In genomic region chr1:20662110-20662475, GRCh38 we compare ENCODE assay signal across 8 cellular contexts. TPM values are rescaled to one million over a fixed set of nuclear protein-coding genes. Genes with fewer than 3 reads are reported as not detected.
A peak's percentile ranks its signal among the peaks of the same experiment; 100 is the strongest.
DNase-seq lines count a peak whose midpoint lies in the region; ATAC-seq and TF ChIP-seq lines count a peak whose summit lies in the region.

No MANE protein-coding gene starts in this region.

- TF ChIP-seq CTCF in kidney epithelial cell (IDR thresholded peaks at IDR 0.05; ENCODE audit: insufficient read depth, low read length, poor library complexity, severe bottlenecking) (no peak), thoracic aorta (IDR thresholded peaks at IDR 0.05) (no peak)

- H3K4me1 Mint-ChIP-seq in activated CD4-positive, alpha-beta T cell treated with anti-CD3 and anti-CD28 coated beads for 36 hours: peaks cover 38% of the 10 kb centered on the region
- peaks cover 50% of the 10 kb centered on the region for H3K4me1 Mint-ChIP-seq in activated naive CD8-positive, alpha-beta T cell (ENCODE audit: low read depth)

- intact Hi-C loops in activated CD4-positive, alpha-beta T cell treated with anti-CD3 and anti-CD28 coated beads for 36 hours (cut with DNase I, micrococcal nuclease): loop anchor here in 1 of 2 experiments (5.0 kb wide), 1 partner anchor 780 kb away; the partner anchor contains the start of gene OTUD3

- H3K36me3 ChIP-seq in kidney epithelial cell (ENCODE audit: control insufficient read depth, insufficient read depth, low read length) (no peaks in the 10 kb centered on the region), thoracic aorta (no peaks in the 10 kb centered on the region)

- no peaks in the 10 kb centered on the region for H3K9me3 ChIP-seq in thoracic aorta

- peak overlapping the region; percentile 77 to 85 for H3K27ac ChIP-seq in thoracic aorta

- H3K36me3 Mint-ChIP-seq in activated CD4-positive, alpha-beta T cell treated with anti-CD3 and anti-CD28 coated beads for 36 hours (ENCODE audit: low read depth): peaks cover 23% of the 10 kb centered on the region
- H3K36me3 Mint-ChIP-seq in activated naive CD8-positive, alpha-beta T cell: peaks cover 1% of the 10 kb centered on the region

- POLR2A ChIA-PET in activated CD4-positive, alpha-beta T cell treated with anti-CD3 and anti-CD28 coated beads for 36 hours (lab: Charles Lee): interaction anchor here (0.6 to 0.9 kb wide), 2 partner anchors 125 to 676 kb away, joined by 3 to 4 read pairs; partner anchors contain the start of gene HP1BP3

- H3K4me1 ChIP-seq in thoracic aorta (ENCODE audit: control insufficient read depth in 1 of 2, low read depth in 2 of 2): peaks cover 7 to 35% of the 10 kb centered on the region in 2 donors

- H3K4me3 Mint-ChIP-seq in activated CD4-positive, alpha-beta T cell treated with anti-CD3 and anti-CD28 coated beads for 36 hours: peak overlapping the region; percentile 91
- peak overlapping the region; percentile 99 for H3K4me3 Mint-ChIP-seq in activated naive CD8-positive, alpha-beta T cell

- no peaks in the 10 kb centered on the region for H3K27me3 Mint-ChIP-seq in activated CD4-positive, alpha-beta T cell treated with anti-CD3 and anti-CD28 coated beads for 36 hours
- H3K27me3 Mint-ChIP-seq in activated naive CD8-positive, alpha-beta T cell: no peaks in the 10 kb centered on the region

- H3K27me3 ChIP-seq in kidney epithelial cell (ENCODE audit: control insufficient read depth, insufficient read depth, low read length) (no peaks in the 10 kb centered on the region), thoracic aorta (replicated peaks; ENCODE audit: insufficient read depth) (no peaks in the 10 kb centered on the region)

- no peaks in the 10 kb centered on the region for H3K9me3 Mint-ChIP-seq in activated CD4-positive, alpha-beta T cell treated with anti-CD3 and anti-CD28 coated beads for 36 hours (ENCODE audit: low read depth)
- H3K9me3 Mint-ChIP-seq in activated naive CD8-positive, alpha-beta T cell (ENCODE audit: low read depth): no peaks in the 10 kb centered on the region

- H3K27ac Mint-ChIP-seq in activated CD4-positive, alpha-beta T cell treated with anti-CD3 and anti-CD28 coated beads for 36 hours: peak overlapping the region; percentile 100
- peak overlapping the region; percentile 99 for H3K27ac Mint-ChIP-seq in activated naive CD8-positive, alpha-beta T cell

- no peak for DNase-seq in activated CD4-positive, alpha-beta T cell treated with anti-CD3 and anti-CD28 coated beads for 36 hours
- no peak for DNase-seq in activated CD4-positive, alpha-beta T cell treated with anti-CD3 and anti-CD28 coated beads, Interleukin-2, amount 50 U/mL, for 4 hours
- no peak for DNase-seq in kidney epithelial cell (ENCODE audit: low read depth)
- DNase-seq in thoracic aorta (ENCODE audit: low spot score): no peak
- no peak for DNase-seq in cerebellar nuclear complex (lab: John Stamatoyannopoulos, UW)

- CTCF ChIA-PET in activated CD4-positive, alpha-beta T cell treated with anti-CD3 and anti-CD28 coated beads for 36 hours (lab: Charles Lee): interaction anchor here (0.7 to 5.2 kb wide), 5 partner anchors 28 to 534 kb away, joined by 4 to 24 read pairs (median 4); partner anchors contain the start of gene PINK1

- H3K4me3 ChIP-seq in kidney epithelial cell (ENCODE audit: low read depth, low read length): peak overlapping the region; percentile 91
- peak overlapping the region; percentile 73 for H3K4me3 ChIP-seq in thoracic aorta

- ATAC-seq in activated CD4-positive, alpha-beta T cell treated with anti-CD3 and anti-CD28 coated beads for 36 hours: no peak
- ATAC-seq in thoracic aorta (ENCODE audit: insufficient number of reproducible peaks, low FRiP score, low read depth) (no peak), GM21360 (IDR thresholded peaks at IDR 0.05; ENCODE audit: unreplicated experiment) (no peak), GM18520 (IDR thresholded peaks at IDR 0.05; ENCODE audit: unreplicated experiment) (no peak)

RNA-seq across cellular contexts. Expression of gene DDOST, which starts 0.9 kb away (rescaled TPM):
- total RNA-seq in activated CD4-positive, alpha-beta T cell treated with anti-CD3 and anti-CD28 coated beads for 36 hours: 100 to 1,000 TPM; 112 to 136 TPM
- 327 and 347 TPM in 2 replicates for total RNA-seq in kidney epithelial cell
- 100 to 1,000 TPM; 138 to 160 TPM for total RNA-seq in thoracic aorta

RNA-seq across cellular contexts. Expression of gene PINK1, which starts 28.8 kb away (rescaled TPM):
- 1 to 10 TPM; 2.5 to 3.2 TPM for total RNA-seq in activated CD4-positive, alpha-beta T cell treated with anti-CD3 and anti-CD28 coated beads for 36 hours
- 57.4 and 57.7 TPM in 2 replicates for total RNA-seq in kidney epithelial cell
- 100 to 1,000 TPM in 1 of 2 donors, 10 to 100 TPM in 1; 88.4 to 140 TPM for total RNA-seq in thoracic aorta

RNA-seq across cellular contexts. Expression of gene KIF17, which starts 55.7 kb away (rescaled TPM):
- under 1 TPM in 1 of 2 experiments, not detected in 1; 0.25 TPM for total RNA-seq in activated CD4-positive, alpha-beta T cell treated with anti-CD3 and anti-CD28 coated beads for 36 hours
- total RNA-seq in kidney epithelial cell (1.3 and 1.6 TPM in 2 replicates), thoracic aorta (1 to 10 TPM in 1 of 2 donors, under 1 TPM in 1; 0.68 to 3.2 TPM)

Comparison
In these comparisons a context has a peak if more than half of its experiments do, and no peak if none do; other contexts are left out.
1. RNA of gene PINK1, which starts 28.8 kb away (total RNA-seq): 88.4 to 140 TPM in thoracic aorta and 57.4 to 57.7 TPM in kidney epithelial cell; 2.5 to 3.2 TPM in activated CD4-positive, alpha-beta T cell treated with anti-CD3 and anti-CD28 coated beads for 36 hours; every median in the first group is over 10 times any median in the second.